1 cellular context compared by ENCODE assay signal in genomic region chr7:21426958-21427860, GRCh38.
TF ChIP-seq lines count a peak whose summit lies in the region.

No MANE protein-coding gene starts in this region.

TF ChIP-seq in HepG2, 621 proteins besides CTCF, POLR2A, EP300 and RAD21 (continued from another document and continues in another):
- TF ChIP-seq MEIS1 (CRISPR knock-in tag; IDR thresholded peaks at IDR 0.05; ENCODE audit: borderline replicate concordance) (peak; percentile 85; the same call in 1 of the 2 replicates), ZHX2 (IDR thresholded peaks at IDR 0.05; ENCODE audit: low read depth) (peak; percentile 64; the same call in 1 of the 2 replicates), ZHX2 (CRISPR knock-in tag; IDR thresholded peaks at IDR 0.05; ENCODE audit: borderline replicate concordance) (no peak), ZNF17 (CRISPR knock-in tag; IDR thresholded peaks at IDR 0.05) (no peak; the same call in 1 of the 2 replicates), RARG (CRISPR knock-in tag; IDR thresholded peaks at IDR 0.05; ENCODE audit: low read depth) (no peak), TBL1XR1 (IDR thresholded peaks at IDR 0.05; ENCODE audit: borderline replicate concordance, low read length, partially characterized antibody) (no peak), ZNF343 (CRISPR knock-in tag; IDR thresholded peaks at IDR 0.05) (peak; percentile 79; the same call in 1 of the 2 replicates), MATR3 (CRISPR knock-in tag; IDR thresholded peaks at IDR 0.05) (no peak), ZNF256 (CRISPR knock-in tag; conservative IDR thresholded peaks at IDR 0.05) (no peak), ZNF674 (CRISPR knock-in tag; IDR thresholded peaks at IDR 0.05; ENCODE audit: low read depth) (no peak), TMF1 (CRISPR knock-in tag; IDR thresholded peaks at IDR 0.05; ENCODE audit: low read depth) (no peak), POGZ (CRISPR knock-in tag; IDR thresholded peaks at IDR 0.05) (peak; percentile 63), ZNF766 (CRISPR knock-in tag; IDR thresholded peaks at IDR 0.05; ENCODE audit: borderline replicate concordance) (no peak), SNAI1 (CRISPR knock-in tag; IDR thresholded peaks at IDR 0.05; ENCODE audit: borderline replicate concordance) (0 out of 2 replicates have a peak, but pooled peaks have one; percentile 71), HNRNPLL (IDR thresholded peaks at IDR 0.05; ENCODE audit: low read depth, low read length, poor library complexity, severe bottlenecking) (peak; percentile 73), ZNF180 (CRISPR knock-in tag; IDR thresholded peaks at IDR 0.05; ENCODE audit: borderline replicate concordance, low read depth) (no peak), ZNF441 (CRISPR knock-in tag; IDR thresholded peaks at IDR 0.05; ENCODE audit: borderline replicate concordance) (peak; percentile 49; the same call in 1 of the 2 replicates), NCOA1 (CRISPR knock-in tag; IDR thresholded peaks at IDR 0.05) (no peak), ZNF10 (CRISPR knock-in tag; IDR thresholded peaks at IDR 0.05; ENCODE audit: borderline replicate concordance, low read depth) (no peak), ETV5 (CRISPR knock-in tag; IDR thresholded peaks at IDR 0.05; ENCODE audit: borderline replicate concordance) (peak; percentile 66), SIN3B (IDR thresholded peaks at IDR 0.05; ENCODE audit: low read length) (peak; percentile 63; the same call in 1 of the 2 replicates), HMG20A (CRISPR knock-in tag; IDR thresholded peaks at IDR 0.05; ENCODE audit: borderline replicate concordance) (no peak), FOXJ3 (CRISPR knock-in tag; IDR thresholded peaks at IDR 0.05; ENCODE audit: borderline replicate concordance) (no peak), THRA (CRISPR knock-in tag; IDR thresholded peaks at IDR 0.05; ENCODE audit: borderline replicate concordance) (0 out of 2 replicates have a peak, but pooled peaks have one; percentile 5), PTBP1 (IDR thresholded peaks at IDR 0.05; ENCODE audit: low read depth, low read length, poor library complexity, severe bottlenecking) (no peak), ZNF326 (CRISPR knock-in tag; IDR thresholded peaks at IDR 0.05; ENCODE audit: borderline replicate concordance) (no peak), ZNF18 (CRISPR knock-in tag; IDR thresholded peaks at IDR 0.05; ENCODE audit: insufficient replicate concordance) (no peak), KDM5B (CRISPR knock-in tag; IDR thresholded peaks at IDR 0.05; ENCODE audit: borderline replicate concordance) (no peak), ATM (IDR thresholded peaks at IDR 0.05; ENCODE audit: borderline replicate concordance) (no peak), CBX2 (IDR thresholded peaks at IDR 0.05; ENCODE audit: low read depth, low read length) (no peak), CBX2 (CRISPR knock-in tag; IDR thresholded peaks at IDR 0.05; ENCODE audit: low read depth) (no peak), ELF1 (CRISPR knock-in tag; IDR thresholded peaks at IDR 0.05) (peak; percentile 79)
- TF ChIP-seq, protein P1, sequence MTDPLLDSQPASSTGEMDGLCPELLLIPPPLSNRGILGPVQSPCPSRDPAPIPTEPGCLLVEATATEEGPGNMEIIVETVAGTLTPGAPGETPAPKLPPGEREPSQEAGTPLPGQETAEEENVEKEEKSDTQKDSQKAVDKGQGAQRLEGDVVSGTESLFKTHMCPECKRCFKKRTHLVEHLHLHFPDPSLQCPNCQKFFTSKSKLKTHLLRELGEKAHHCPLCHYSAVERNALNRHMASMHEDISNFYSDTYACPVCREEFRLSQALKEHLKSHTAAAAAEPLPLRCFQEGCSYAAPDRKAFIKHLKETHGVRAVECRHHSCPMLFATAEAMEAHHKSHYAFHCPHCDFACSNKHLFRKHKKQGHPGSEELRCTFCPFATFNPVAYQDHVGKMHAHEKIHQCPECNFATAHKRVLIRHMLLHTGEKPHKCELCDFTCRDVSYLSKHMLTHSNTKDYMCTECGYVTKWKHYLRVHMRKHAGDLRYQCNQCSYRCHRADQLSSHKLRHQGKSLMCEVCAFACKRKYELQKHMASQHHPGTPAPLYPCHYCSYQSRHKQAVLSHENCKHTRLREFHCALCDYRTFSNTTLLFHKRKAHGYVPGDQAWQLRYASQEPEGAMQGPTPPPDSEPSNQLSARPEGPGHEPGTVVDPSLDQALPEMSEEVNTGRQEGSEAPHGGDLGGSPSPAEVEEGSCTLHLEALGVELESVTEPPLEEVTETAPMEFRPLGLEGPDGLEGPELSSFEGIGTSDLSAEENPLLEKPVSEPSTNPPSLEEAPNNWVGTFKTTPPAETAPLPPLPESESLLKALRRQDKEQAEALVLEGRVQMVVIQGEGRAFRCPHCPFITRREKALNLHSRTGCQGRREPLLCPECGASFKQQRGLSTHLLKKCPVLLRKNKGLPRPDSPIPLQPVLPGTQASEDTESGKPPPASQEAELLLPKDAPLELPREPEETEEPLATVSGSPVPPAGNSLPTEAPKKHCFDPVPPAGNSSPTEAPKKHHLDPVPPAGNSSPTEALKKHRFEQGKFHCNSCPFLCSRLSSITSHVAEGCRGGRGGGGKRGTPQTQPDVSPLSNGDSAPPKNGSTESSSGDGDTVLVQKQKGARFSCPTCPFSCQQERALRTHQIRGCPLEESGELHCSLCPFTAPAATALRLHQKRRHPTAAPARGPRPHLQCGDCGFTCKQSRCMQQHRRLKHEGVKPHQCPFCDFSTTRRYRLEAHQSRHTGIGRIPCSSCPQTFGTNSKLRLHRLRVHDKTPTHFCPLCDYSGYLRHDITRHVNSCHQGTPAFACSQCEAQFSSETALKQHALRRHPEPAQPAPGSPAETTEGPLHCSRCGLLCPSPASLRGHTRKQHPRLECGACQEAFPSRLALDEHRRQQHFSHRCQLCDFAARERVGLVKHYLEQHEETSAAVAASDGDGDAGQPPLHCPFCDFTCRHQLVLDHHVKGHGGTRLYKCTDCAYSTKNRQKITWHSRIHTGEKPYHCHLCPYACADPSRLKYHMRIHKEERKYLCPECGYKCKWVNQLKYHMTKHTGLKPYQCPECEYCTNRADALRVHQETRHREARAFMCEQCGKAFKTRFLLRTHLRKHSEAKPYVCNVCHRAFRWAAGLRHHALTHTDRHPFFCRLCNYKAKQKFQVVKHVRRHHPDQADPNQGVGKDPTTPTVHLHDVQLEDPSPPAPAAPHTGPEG (CRISPR knock-in tag; IDR thresholded peaks at IDR 0.05), result no peak
- TF ChIP-seq, protein P2, sequence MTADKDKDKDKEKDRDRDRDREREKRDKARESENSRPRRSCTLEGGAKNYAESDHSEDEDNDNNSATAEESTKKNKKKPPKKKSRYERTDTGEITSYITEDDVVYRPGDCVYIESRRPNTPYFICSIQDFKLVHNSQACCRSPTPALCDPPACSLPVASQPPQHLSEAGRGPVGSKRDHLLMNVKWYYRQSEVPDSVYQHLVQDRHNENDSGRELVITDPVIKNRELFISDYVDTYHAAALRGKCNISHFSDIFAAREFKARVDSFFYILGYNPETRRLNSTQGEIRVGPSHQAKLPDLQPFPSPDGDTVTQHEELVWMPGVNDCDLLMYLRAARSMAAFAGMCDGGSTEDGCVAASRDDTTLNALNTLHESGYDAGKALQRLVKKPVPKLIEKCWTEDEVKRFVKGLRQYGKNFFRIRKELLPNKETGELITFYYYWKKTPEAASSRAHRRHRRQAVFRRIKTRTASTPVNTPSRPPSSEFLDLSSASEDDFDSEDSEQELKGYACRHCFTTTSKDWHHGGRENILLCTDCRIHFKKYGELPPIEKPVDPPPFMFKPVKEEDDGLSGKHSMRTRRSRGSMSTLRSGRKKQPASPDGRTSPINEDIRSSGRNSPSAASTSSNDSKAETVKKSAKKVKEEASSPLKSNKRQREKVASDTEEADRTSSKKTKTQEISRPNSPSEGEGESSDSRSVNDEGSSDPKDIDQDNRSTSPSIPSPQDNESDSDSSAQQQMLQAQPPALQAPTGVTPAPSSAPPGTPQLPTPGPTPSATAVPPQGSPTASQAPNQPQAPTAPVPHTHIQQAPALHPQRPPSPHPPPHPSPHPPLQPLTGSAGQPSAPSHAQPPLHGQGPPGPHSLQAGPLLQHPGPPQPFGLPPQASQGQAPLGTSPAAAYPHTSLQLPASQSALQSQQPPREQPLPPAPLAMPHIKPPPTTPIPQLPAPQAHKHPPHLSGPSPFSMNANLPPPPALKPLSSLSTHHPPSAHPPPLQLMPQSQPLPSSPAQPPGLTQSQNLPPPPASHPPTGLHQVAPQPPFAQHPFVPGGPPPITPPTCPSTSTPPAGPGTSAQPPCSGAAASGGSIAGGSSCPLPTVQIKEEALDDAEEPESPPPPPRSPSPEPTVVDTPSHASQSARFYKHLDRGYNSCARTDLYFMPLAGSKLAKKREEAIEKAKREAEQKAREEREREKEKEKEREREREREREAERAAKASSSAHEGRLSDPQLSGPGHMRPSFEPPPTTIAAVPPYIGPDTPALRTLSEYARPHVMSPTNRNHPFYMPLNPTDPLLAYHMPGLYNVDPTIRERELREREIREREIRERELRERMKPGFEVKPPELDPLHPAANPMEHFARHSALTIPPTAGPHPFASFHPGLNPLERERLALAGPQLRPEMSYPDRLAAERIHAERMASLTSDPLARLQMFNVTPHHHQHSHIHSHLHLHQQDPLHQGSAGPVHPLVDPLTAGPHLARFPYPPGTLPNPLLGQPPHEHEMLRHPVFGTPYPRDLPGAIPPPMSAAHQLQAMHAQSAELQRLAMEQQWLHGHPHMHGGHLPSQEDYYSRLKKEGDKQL (CRISPR knock-in tag; IDR thresholded peaks at IDR 0.05; ENCODE audit: low read depth), result no peak
- TF ChIP-seq, protein P3, sequence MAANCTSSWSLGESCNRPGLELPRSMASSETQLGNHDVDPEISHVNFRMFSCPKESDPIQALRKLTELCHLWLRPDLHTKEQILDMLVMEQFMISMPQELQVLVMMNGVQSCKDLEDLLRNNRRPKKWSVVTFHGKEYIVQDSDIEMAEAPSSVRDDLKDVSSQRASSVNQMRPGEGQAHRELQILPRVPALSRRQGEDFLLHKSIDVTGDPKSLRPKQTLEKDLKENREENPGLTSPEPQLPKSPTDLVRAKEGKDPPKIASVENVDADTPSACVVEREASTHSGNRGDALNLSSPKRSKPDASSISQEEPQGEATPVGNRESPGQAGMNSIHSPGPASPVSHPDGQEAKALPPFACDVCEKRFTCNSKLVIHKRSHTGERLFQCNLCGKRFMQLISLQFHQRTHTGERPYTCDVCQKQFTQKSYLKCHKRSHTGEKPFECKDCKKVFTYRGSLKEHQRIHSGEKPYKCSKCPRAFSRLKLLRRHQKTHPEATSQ (CRISPR knock-in tag; IDR thresholded peaks at IDR 0.05; ENCODE audit: borderline replicate concordance), result 0 out of 2 replicates have a peak, but pooled peaks have one; percentile 42
- TF ChIP-seq, protein P4, sequence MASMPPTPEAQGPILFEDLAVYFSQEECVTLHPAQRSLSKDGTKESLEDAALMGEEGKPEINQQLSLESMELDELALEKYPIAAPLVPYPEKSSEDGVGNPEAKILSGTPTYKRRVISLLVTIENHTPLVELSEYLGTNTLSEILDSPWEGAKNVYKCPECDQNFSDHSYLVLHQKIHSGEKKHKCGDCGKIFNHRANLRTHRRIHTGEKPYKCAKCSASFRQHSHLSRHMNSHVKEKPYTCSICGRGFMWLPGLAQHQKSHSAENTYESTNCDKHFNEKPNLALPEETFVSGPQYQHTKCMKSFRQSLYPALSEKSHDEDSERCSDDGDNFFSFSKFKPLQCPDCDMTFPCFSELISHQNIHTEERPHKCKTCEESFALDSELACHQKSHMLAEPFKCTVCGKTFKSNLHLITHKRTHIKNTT (CRISPR knock-in tag; IDR thresholded peaks at IDR 0.05), result no peak
